Comparison of ENCODE assay signal across 8 cellular contexts in the genomic region with DNA sequence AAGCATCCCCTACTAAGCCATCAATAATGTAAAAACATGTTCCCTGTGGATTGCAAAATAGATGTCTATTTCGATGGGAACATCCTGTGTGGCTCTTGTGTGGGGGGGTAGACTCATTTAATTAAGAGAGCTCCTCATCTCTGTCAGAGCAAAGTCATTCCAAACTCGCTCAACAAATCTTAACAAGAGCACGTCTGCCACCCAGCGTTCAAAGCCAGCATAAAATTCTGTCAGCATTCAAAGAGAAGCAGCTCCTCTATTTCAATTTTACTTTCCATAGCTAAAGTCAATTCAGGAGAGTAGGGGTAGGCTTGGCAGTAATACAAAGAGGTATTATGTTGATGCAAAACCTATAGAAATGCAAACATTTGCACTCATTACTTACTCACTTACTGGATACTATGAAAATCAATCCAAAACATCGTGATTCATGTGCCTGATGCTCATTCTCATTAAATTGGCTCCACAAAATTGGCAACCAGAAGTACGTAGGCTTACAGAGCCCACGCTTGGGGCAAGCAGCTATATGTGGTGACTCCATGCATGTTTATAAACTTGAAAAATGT.
DNase-seq lines count a peak whose midpoint lies in the region; ATAC-seq and TF ChIP-seq lines count a peak whose summit lies in the region.

No MANE protein-coding gene starts in this region.

- H3F3A ChIP-seq in smooth muscle cell (ENCODE audit: low read depth) = no peaks in the 10 kb centered on the region

- WGBS in hepatocyte (ENCODE audit: low lambda C conversion rate, missing lambda C conversion rate) = 33% methylated on average over 7 of the region's 7 CpGs
- WGBS in smooth muscle cell (ENCODE audit: low lambda C conversion rate) = 28% methylated on average over 7 of the region's 7 CpGs

- H3K27me3 ChIP-seq in GM06990 (replicated peaks; ENCODE audit: control insufficient read depth, insufficient read depth, low read length) = no peaks in the 10 kb centered on the region
- H3K27me3 ChIP-seq in OCI-LY3 (ENCODE audit: low read depth, low read length) = no peaks in the 10 kb centered on the region
- H3K27me3 ChIP-seq in adipocyte (replicated peaks; ENCODE audit: control insufficient read depth, insufficient read depth, low read length) = peaks cover 41% of the 10 kb centered on the region
- H3K27me3 ChIP-seq in hepatocyte = no peaks in the 10 kb centered on the region
- no peaks in the 10 kb centered on the region for H3K27me3 ChIP-seq in smooth muscle cell (ENCODE audit: low read depth)

- H4K20me1 ChIP-seq in OCI-LY3 (ENCODE audit: insufficient read depth, low read length) (no peaks in the 10 kb centered on the region), hepatocyte (ENCODE audit: insufficient read depth, poor library complexity, severe bottlenecking) (no peaks in the 10 kb centered on the region), smooth muscle cell (ENCODE audit: low read depth) (no peaks in the 10 kb centered on the region)

- H3K4me3 ChIP-seq in GM06990 (replicated peaks; ENCODE audit: low read depth, low read length) (no peak overlapping the region), OCI-LY3 (ENCODE audit: low read length) (no peak overlapping the region), adipocyte (ENCODE audit: low read length) (no peak overlapping the region), hepatocyte (no peak overlapping the region), smooth muscle cell (no peak overlapping the region)

- H3K4me2 ChIP-seq in OCI-LY3 (ENCODE audit: low read length) (no peak overlapping the region), hepatocyte (no peak overlapping the region), smooth muscle cell (no peak overlapping the region)

- H3K79me2 ChIP-seq in OCI-LY3 (ENCODE audit: low read length) (no peaks in the 10 kb centered on the region), hepatocyte (no peaks in the 10 kb centered on the region), smooth muscle cell (ENCODE audit: low read depth) (no peaks in the 10 kb centered on the region)

- no peaks in the 10 kb centered on the region for H3K4me1 ChIP-seq in OCI-LY3 (ENCODE audit: low read length)
- peaks cover 8% of the 10 kb centered on the region for H3K4me1 ChIP-seq in adipocyte (ENCODE audit: control insufficient read depth, insufficient read depth, low read length)
- H3K4me1 ChIP-seq in hepatocyte (ENCODE audit: insufficient read depth) = no peaks in the 10 kb centered on the region
- no peaks in the 10 kb centered on the region for H3K4me1 ChIP-seq in smooth muscle cell (ENCODE audit: low read depth)

- H2AFZ ChIP-seq in OCI-LY3 (ENCODE audit: low read depth, low read length) (no peak overlapping the region), hepatocyte (no peak overlapping the region), smooth muscle cell (ENCODE audit: low read depth) (no peak overlapping the region)

- H3K36me3 ChIP-seq in GM06990 (ENCODE audit: control insufficient read depth, insufficient read depth, low read length) (no peaks in the 10 kb centered on the region), OCI-LY3 (replicated peaks; ENCODE audit: low read depth, low read length) (no peaks in the 10 kb centered on the region), adipocyte (ENCODE audit: control insufficient read depth, insufficient read depth, low read length, severe bottlenecking) (no peaks in the 10 kb centered on the region), hepatocyte (replicated peaks; ENCODE audit: insufficient read depth, low read depth) (no peaks in the 10 kb centered on the region), smooth muscle cell (ENCODE audit: low read depth) (no peaks in the 10 kb centered on the region)

- no peak for DNase-seq in GM06990 (ENCODE audit: extremely low read depth, insufficient read length)
- peak; percentile 77 for DNase-seq in adipocyte (ENCODE audit: low read depth)
- DNase-seq in hepatocyte (ENCODE audit: low spot score) = peak; percentile 62
- DNase-seq in smooth muscle cell (lab: John Stamatoyannopoulos, UW; ENCODE audit: unreplicated experiment) = no peak

- ATAC-seq in HG03432 (IDR thresholded peaks at IDR 0.05; ENCODE audit: unreplicated experiment) (peak; percentile 80), GM18520 (IDR thresholded peaks at IDR 0.05; ENCODE audit: unreplicated experiment) (no peak)

- no peak overlapping the region for H3K9ac ChIP-seq in OCI-LY3 (ENCODE audit: low read length)
- no peak overlapping the region for H3K9ac ChIP-seq in adipocyte (ENCODE audit: low read length)
- H3K9ac ChIP-seq in smooth muscle cell (ENCODE audit: low read depth) = no peak overlapping the region

- H3K9me3 ChIP-seq in OCI-LY3 (ENCODE audit: insufficient read depth, low read length) (no peaks in the 10 kb centered on the region), adipocyte (ENCODE audit: control insufficient read depth, low read length) (no peaks in the 10 kb centered on the region), hepatocyte (ENCODE audit: low read depth) (no peaks in the 10 kb centered on the region), smooth muscle cell (replicated peaks; ENCODE audit: low read depth) (no peaks in the 10 kb centered on the region)

- no peaks in the 10 kb centered on the region for H3K9me2 ChIP-seq in hepatocyte (replicated peaks; ENCODE audit: insufficient read depth)

- H3K27ac ChIP-seq in 22Rv1 = no peak overlapping the region
- no peak overlapping the region for H3K27ac ChIP-seq in OCI-LY3 (ENCODE audit: low read length)
- no peak overlapping the region for H3K27ac ChIP-seq in hepatocyte
- no peak overlapping the region for H3K27ac ChIP-seq in smooth muscle cell (ENCODE audit: low read depth)

- TF ChIP-seq CTCF in 22Rv1 (IDR thresholded peaks at IDR 0.05) = peak; percentile 79
- peak; percentile 61 for TF ChIP-seq CTCF in GM06990 (IDR thresholded peaks at IDR 0.05; ENCODE audit: insufficient read depth, low read length, poor library complexity, severe bottlenecking)
- TF ChIP-seq CTCF in OCI-LY3 (IDR thresholded peaks at IDR 0.05; ENCODE audit: low read depth, low read length) = peak; percentile 53
- TF ChIP-seq CTCF in hepatocyte (IDR thresholded peaks at IDR 0.05; ENCODE audit: poor library complexity) = peak; percentile 79
- peak; percentile 51 for TF ChIP-seq CTCF in smooth muscle cell (IDR thresholded peaks at IDR 0.05; ENCODE audit: borderline replicate concordance, insufficient read depth, poor library complexity, severe bottlenecking)

Comparison
In these comparisons a context has a peak if more than half of its experiments do, and no peak if none do; other contexts are left out.
1. DNase-seq: peak in adipocyte (single experiment) and hepatocyte (single experiment); none in GM06990 (single experiment) and smooth muscle cell (single experiment).
2. Peak in every context shown above with its lines, with median percentiles within 50 percentile points of each other: CTCF ChIP-seq.